ENCODE assay signal across 12 cellular contexts in the genomic region with DNA sequence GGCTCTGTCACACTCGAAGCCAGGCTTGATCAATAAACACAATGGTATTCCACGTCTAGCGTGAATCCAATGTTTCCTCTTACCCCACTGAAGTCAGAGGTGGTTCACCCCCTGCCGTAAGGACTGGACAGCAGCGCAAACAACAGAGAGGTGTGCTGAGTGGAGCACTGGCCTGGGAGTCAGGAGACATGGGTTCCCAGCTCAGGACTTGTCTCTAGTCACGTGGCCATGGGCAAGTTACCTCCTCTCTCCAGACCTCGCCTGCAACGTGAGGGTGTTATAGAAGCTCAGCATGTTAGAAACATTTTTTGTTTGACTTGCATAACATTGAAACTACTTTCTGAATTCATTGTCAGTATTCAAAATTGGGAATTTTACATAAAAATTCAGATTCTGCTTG. TPM values are rescaled to one million over a fixed set of nuclear protein-coding genes. Genes with fewer than 3 reads are reported as not detected.
DNase-seq lines count a peak whose midpoint lies in the region; ATAC-seq and TF ChIP-seq lines count a peak whose summit lies in the region.
"Had no signal": no experiment of that assay in that cellular context is flagged by ENCODE, and none has a peak within 500 bp of the region (broad histone marks: within the 10 kb centered on the region; RNA-seq: fewer than 3 reads in every experiment).

No MANE protein-coding gene starts in this region.

- H3K79me1 ChIP-seq in IMR-90 (ENCODE audit: low read depth in 1 of 2, low read length in 2 of 2), result no peaks in the 10 kb centered on the region

- H2BK120ac ChIP-seq in IMR-90 (ENCODE audit: low read depth, low read length), result no peak overlapping the region

- H3K36me3 Mint-ChIP-seq in natural killer cell (no peaks in the 10 kb centered on the region), immature natural killer cell (peaks cover 0 to 18% (median 0%) of the 10 kb centered on the region in 3 donors)
- H3K36me3 Mint-ChIP-seq in natural killer cell treated with Interleukin-12 subunit alpha and Interleukin-12 subunit beta and Interleukin-15 and Interleukin-18, amount 100 ng/mL, for 72 hours, result no peaks in the 10 kb centered on the region

- peak overlapping the region; percentile 39 for H2AK9ac ChIP-seq in IMR-90 (replicated peaks; ENCODE audit: low read depth, low read length, poor library complexity)

- H3K56ac ChIP-seq in IMR-90 (ENCODE audit: extremely low read depth, insufficient read depth, low read length), result no peak overlapping the region

- POLR2A ChIA-PET in IMR-90 (lab: Charles Lee; ENCODE audit: unreplicated experiment), result no interaction called here

- no peaks in the 10 kb centered on the region for H3K4me1 ChIP-seq in IMR-90 (ENCODE audit: control insufficient read depth, insufficient read depth, low read length)

- no peak overlapping the region for H2AK5ac ChIP-seq in IMR-90 (ENCODE audit: low read depth, low read length)

- no TSS peak for BruUV-seq in IMR-90 (replicated peaks; lab: Mats Ljungman, UMichigan)

- no peak for TF ChIP-seq CTCF in natural killer cell (IDR thresholded peaks at IDR 0.05)
- TF ChIP-seq CTCF in IMR-90 (conservative IDR thresholded peaks at IDR 0.05; ENCODE audit: low read depth, low read length), result no peak

- no peak overlapping the region for H2BK15ac ChIP-seq in IMR-90 (ENCODE audit: low read depth, low read length)

- H3K9me3 Mint-ChIP-seq in natural killer cell, result no peaks in the 10 kb centered on the region
- H3K9me3 Mint-ChIP-seq in natural killer cell treated with Interleukin-12 subunit alpha and Interleukin-12 subunit beta and Interleukin-15 and Interleukin-18, amount 100 ng/mL, for 72 hours, result no peaks in the 10 kb centered on the region
- H3K9me3 Mint-ChIP-seq in immature natural killer cell, result no peaks in the 10 kb centered on the region

- H3K14ac ChIP-seq in IMR-90 (replicated peaks; ENCODE audit: low read depth, low read length), result no peak overlapping the region

- DNase-seq in natural killer cell (no peak), IMR-90 (no peak), immature natural killer cell (no peak), NOMO-1 (lab: John Stamatoyannopoulos, UW; ENCODE audit: unreplicated experiment in 2 of 2) (no peak), midbrain (lab: John Stamatoyannopoulos, UW) (no peak)
- DNase-seq in natural killer cell treated with Interleukin-12 subunit alpha and Interleukin-12 subunit beta and Interleukin-15 and Interleukin-18, amount 100 ng/mL, for 72 hours (ENCODE audit: low spot score), result no peak
- DNase-seq: DMS153, NCI-H187 treated with DMSO at 0.1 percent for 48 hours had no signal

- H3K4me3 Mint-ChIP-seq in natural killer cell (no peak overlapping the region), immature natural killer cell (no peak overlapping the region)
- H3K4me3 Mint-ChIP-seq in natural killer cell treated with Interleukin-12 subunit alpha and Interleukin-12 subunit beta and Interleukin-15 and Interleukin-18, amount 100 ng/mL, for 72 hours, result no peak overlapping the region
- H3K4me3 Mint-ChIP-seq: B cell had no signal

- H2AFZ ChIP-seq in IMR-90 (replicated peaks; ENCODE audit: low read length, poor library complexity), result no peak overlapping the region
- H2AFZ ChIP-seq: PC-9 had no signal

- no peak overlapping the region for H3K4me2 ChIP-seq in IMR-90 (ENCODE audit: low read depth, low read length)
- H3K4me2 ChIP-seq: PC-9 had no signal

- no peaks in the 10 kb centered on the region for H4K20me1 ChIP-seq in IMR-90 (ENCODE audit: insufficient read depth, low read length)

- H3K23ac ChIP-seq in IMR-90 (ENCODE audit: low read depth, low read length), result no peak overlapping the region

- TF ChIP-seq POLR2A in IMR-90 (IDR thresholded peaks at IDR 0.05; ENCODE audit: low read depth, low read length), result no peak

- dilution Hi-C loops in IMR-90 (cut with HindIII; ENCODE audit: low sequenced_read_pairs, unreplicated experiment), result no loop called here

- intact Hi-C loops in natural killer cell (cut with micrococcal nuclease) (loop anchor here (5.0 kb wide), 1 partner anchor 104 kb away; a partner anchor contains a TSS), IMR-90 (cut with micrococcal nuclease) (loop anchor here (5.0 kb wide), 1 partner anchor 164 kb away; a partner anchor contains a TSS)

- in situ Hi-C loops in IMR-90 (cut with MboI; ENCODE audit: low sequenced_read_pairs), result loop anchor here (10.0 kb wide), 2 partner anchors 211 to 331 kb away; no protein-coding TSS in a partner anchor

- H3K4ac ChIP-seq in IMR-90 (ENCODE audit: low read depth, low read length), result no peak overlapping the region

- H2BK5ac ChIP-seq in IMR-90 (ENCODE audit: low read depth, low read length, poor library complexity, severe bottlenecking), result no peak overlapping the region

- no peak overlapping the region for H3K9ac ChIP-seq in IMR-90 (ENCODE audit: low read depth, low read length)
- H3K9ac ChIP-seq: KMS-11 had no signal

- no peak for TF ChIP-seq RAD21 in IMR-90 (IDR thresholded peaks at IDR 0.05; ENCODE audit: low read length)

- H4K8ac ChIP-seq in IMR-90 (ENCODE audit: low read depth in 2 of 2, low read length in 2 of 2), result no peak overlapping the region

- H3K27ac Mint-ChIP-seq in natural killer cell, result peak overlapping the region; percentile 69 to 80
- H3K27ac Mint-ChIP-seq in natural killer cell treated with Interleukin-12 subunit alpha and Interleukin-12 subunit beta and Interleukin-15 and Interleukin-18, amount 100 ng/mL, for 72 hours, result no peak overlapping the region
- H3K27ac Mint-ChIP-seq in immature natural killer cell, result peak overlapping the region in 5 of 6 donors; percentile 21 to 90 (median 82)

- H4K5ac ChIP-seq in IMR-90 (ENCODE audit: low read depth, low read length), result no peak overlapping the region

- no peak overlapping the region for H2BK20ac ChIP-seq in IMR-90 (ENCODE audit: low read depth, low read length)

- peaks cover 3% of the 10 kb centered on the region for H3K36me3 ChIP-seq in IMR-90 (ENCODE audit: control insufficient read depth, insufficient read depth, low read length)

- no peaks in the 10 kb centered on the region for H3K9me3 ChIP-seq in IMR-90 (ENCODE audit: control insufficient read depth, insufficient read depth, low read length)

- H3K27ac ChIP-seq in IMR-90 (ENCODE audit: insufficient read depth, low read length), result no peak overlapping the region
- H3K27ac ChIP-seq: KMS-11, PC-9 had no signal

- H3K27me3 Mint-ChIP-seq in natural killer cell (ENCODE audit: low read depth in 2 of 2) (no peaks in the 10 kb centered on the region), immature natural killer cell (ENCODE audit: low read depth in 3 of 3) (peaks cover 0 to 10% (median 3%) of the 10 kb centered on the region in 3 donors)
- H3K27me3 Mint-ChIP-seq in natural killer cell treated with Interleukin-12 subunit alpha and Interleukin-12 subunit beta and Interleukin-15 and Interleukin-18, amount 100 ng/mL, for 72 hours, result no peaks in the 10 kb centered on the region
- H3K27me3 Mint-ChIP-seq: B cell had no signal

- H3K18ac ChIP-seq in IMR-90 (ENCODE audit: low read depth, low read length), result no peak overlapping the region

- H3K27me3 ChIP-seq in IMR-90 (ENCODE audit: control insufficient read depth, insufficient read depth, low read length), result peaks cover 3% of the 10 kb centered on the region; the same call in 1 of the 2 replicates

- no peak overlapping the region for H4K91ac ChIP-seq in IMR-90 (ENCODE audit: insufficient read depth, low read depth, low read length)

- ATAC-seq in natural killer cell (no peak), IMR-90 (ENCODE audit: low read depth) (no peak), HG03457 (IDR thresholded peaks at IDR 0.05; ENCODE audit: unreplicated experiment) (no peak)
- no peak for ATAC-seq in natural killer cell treated with Interleukin-12 subunit alpha and Interleukin-12 subunit beta and Interleukin-15 and Interleukin-18, amount 100 ng/mL, for 72 hours

- H3K9me1 ChIP-seq in IMR-90 (ENCODE audit: insufficient read depth, low read length), result no peaks in the 10 kb centered on the region

- peaks cover 7 to 8% of the 10 kb centered on the region in 2 donors for H3K4me1 Mint-ChIP-seq in natural killer cell
- peaks cover 8 to 13% of the 10 kb centered on the region in 2 donors for H3K4me1 Mint-ChIP-seq in natural killer cell treated with Interleukin-12 subunit alpha and Interleukin-12 subunit beta and Interleukin-15 and Interleukin-18, amount 100 ng/mL, for 72 hours (ENCODE audit: low read depth in 2 of 2)
- peaks cover 11 to 16% of the 10 kb centered on the region in 2 donors for H3K4me1 Mint-ChIP-seq in immature natural killer cell

- H3K4me3 ChIP-seq in IMR-90 (ENCODE audit: insufficient read depth, low read depth, low read length), result no peak overlapping the region
- H3K4me3 ChIP-seq: PC-9 had no signal

- no CpG with 5 or more reads among the region's 8 CpGs for WGBS in IMR-90 (ENCODE audit: extremely low coverage in 2 of 2, insufficient read length in 1 of 2), 2 experiments

- CTCF ChIA-PET in IMR-90 (lab: Yijun Ruan, JAX), result interaction anchor here (1.0 to 1.3 kb wide), 5 partner anchors 8 to 141 kb away, joined by 3 to 7 read pairs (median 3); a partner anchor contains a TSS

TF ChIP-seq in IMR-90, 13 proteins besides CTCF, POLR2A, EP300 and RAD21 (continues in another document):
- no peak for TF ChIP-seq RFX5 (IDR thresholded peaks at IDR 0.05; ENCODE audit: low read depth, low read length)
- no peak for TF ChIP-seq CHD1 (IDR thresholded peaks at IDR 0.05; ENCODE audit: low read depth, low read length)
- no peak for TF ChIP-seq FOS (IDR thresholded peaks at IDR 0.05; ENCODE audit: low read depth, low read length)
- no peak for TF ChIP-seq MAZ (IDR thresholded peaks at IDR 0.05; ENCODE audit: borderline replicate concordance, low read depth, low read length)
- TF ChIP-seq, protein P1, sequence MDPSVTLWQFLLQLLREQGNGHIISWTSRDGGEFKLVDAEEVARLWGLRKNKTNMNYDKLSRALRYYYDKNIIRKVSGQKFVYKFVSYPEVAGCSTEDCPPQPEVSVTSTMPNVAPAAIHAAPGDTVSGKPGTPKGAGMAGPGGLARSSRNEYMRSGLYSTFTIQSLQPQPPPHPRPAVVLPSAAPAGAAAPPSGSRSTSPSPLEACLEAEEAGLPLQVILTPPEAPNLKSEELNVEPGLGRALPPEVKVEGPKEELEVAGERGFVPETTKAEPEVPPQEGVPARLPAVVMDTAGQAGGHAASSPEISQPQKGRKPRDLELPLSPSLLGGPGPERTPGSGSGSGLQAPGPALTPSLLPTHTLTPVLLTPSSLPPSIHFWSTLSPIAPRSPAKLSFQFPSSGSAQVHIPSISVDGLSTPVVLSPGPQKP (IDR thresholded peaks at IDR 0.05; ENCODE audit: borderline replicate concordance, low read depth, low read length), result no peak
- TF ChIP-seq RCOR1 (IDR thresholded peaks at IDR 0.05; ENCODE audit: insufficient replicate concordance, low read length), result no peak
- no peak for TF ChIP-seq MAFK (IDR thresholded peaks at IDR 0.05; ENCODE audit: low read depth, low read length)

RNA-seq across cellular contexts. Expression of a gene that starts 8.9 kb away (rescaled TPM):
- total RNA-seq in natural killer cell, result 1 to 10 TPM; 2.0 to 2.6 (median 2.4) TPM
- under 1 TPM; 0.50 to 0.95 TPM for total RNA-seq in natural killer cell treated with Interleukin-12 subunit alpha and Interleukin-12 subunit beta and Interleukin-15 and Interleukin-18, amount 100 ng/mL, for 72 hours
- 9.2 and 15.4 TPM in 2 replicates for total RNA-seq in IMR-90 (2012; rRNA removed)
- 48.0 and 50.3 TPM in 2 replicates for polyA plus RNA-seq in IMR-90 (2012; rRNA removed)
- 23.4 and 53.6 TPM in 2 replicates for polyA plus RNA-seq in IMR-90 (2012; cell fraction: cytosol; rRNA removed)
- polyA plus RNA-seq in IMR-90 (2012; cell fraction: nucleus; rRNA removed; ENCODE audit: low replicate concordance), result 22.4 and 40.8 TPM in 2 replicates
- polyA plus RNA-seq in immature natural killer cell, result 10 to 100 TPM in 1 of 3 donors, 1 to 10 TPM in 2; 2.4 to 10.8 (median 5.8) TPM

Comparison
In these comparisons a context has a peak if more than half of its experiments do, and no peak if none do; other contexts are left out.
1. H3K27ac Mint-ChIP-seq: peak in natural killer cell (2 of 2) and immature natural killer cell (5 of 6); none in natural killer cell treated with Interleukin-12 subunit alpha and Interleukin-12 subunit beta and Interleukin-15 and Interleukin-18, amount 100 ng/mL, for 72 hours (0 of 2).